Comparison of ENCODE assay signal across 21 cellular contexts in the genomic region with DNA sequence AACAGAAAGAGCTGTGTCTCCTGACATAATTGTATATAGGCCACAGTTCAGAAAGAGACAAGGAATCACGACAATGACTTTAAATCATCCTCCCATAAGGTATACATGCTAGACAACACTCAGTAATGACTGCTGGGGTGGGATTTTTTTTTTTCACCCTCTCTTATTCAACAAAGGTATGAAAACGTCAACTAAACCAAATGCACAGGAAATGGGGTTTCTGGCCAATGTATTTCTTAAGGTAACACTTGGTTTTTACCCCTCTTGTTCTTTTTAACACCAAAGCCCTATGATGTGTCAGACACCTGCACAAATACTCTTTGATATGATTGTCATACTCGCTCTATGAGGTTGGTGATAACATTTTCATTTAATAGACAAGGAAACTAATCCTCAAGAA.
DNase-seq lines count a peak whose midpoint lies in the region; ATAC-seq lines count a peak whose summit lies in the region.
"Had no signal": no experiment of that assay in that cellular context is flagged by ENCODE, and none has a peak within 500 bp of the region (broad histone marks: within the 10 kb centered on the region; RNA-seq: fewer than 3 reads in every experiment).

No MANE protein-coding gene starts in this region.

- DNase-seq in DMS53 (lab: John Stamatoyannopoulos, UW) (peak; percentile 42), DMS53 treated with DMSO at 0.1 percent for 48 hours (lab: John Stamatoyannopoulos, UW; ENCODE audit: unreplicated experiment) (no peak), NCI-H2107 treated with DMSO at 0.1 percent for 48 hours (lab: John Stamatoyannopoulos, UW; ENCODE audit: unreplicated experiment) (no peak), NCI-H2029 (lab: John Stamatoyannopoulos, UW) (no peak)
- peak in 4 of 5 donors; percentile 18 to 62 (median 38) for DNase-seq in CD4-positive, alpha-beta memory T cell
- no peak for DNase-seq in activated naive CD8-positive, alpha-beta T cell treated with anti-CD3 and anti-CD28 coated beads, Interleukin-2, amount 50 U/mL, for 24 hours
- no peak for DNase-seq in stimulated activated CD4-positive, alpha-beta T cell treated with anti-CD3 and anti-CD28 coated beads, Interleukin-2, amount 100 ng/mL, for 48 hours
- DNase-seq: activated CD4-positive, CD25-positive, alpha-beta regulatory T cell treated with anti-CD3 and anti-CD28 coated beads, Interleukin-2, amount 50 U/mL, for 72 hours; activated naive CD4-positive, alpha-beta T cell treated with Interleukin-2 at 50 U/mL for 16 hours; DMS79; foreskin melanocyte; HCEC 1CT; MG63; NCI-H1436; NCI-H526; SK-N-SH; stimulated activated CD4-positive, alpha-beta T cell treated with anti-CD3 and anti-CD28 coated beads, Interleukin-1b, Interleukin-23, amount 100 ng/mL, for 48 hours had no signal

- H3K9me3 Mint-ChIP-seq in CD4-positive, alpha-beta memory T cell: peaks cover 0 to 12% (median 9%) of the 10 kb centered on the region in 8 donors
- H3K9me3 Mint-ChIP-seq in activated naive CD8-positive, alpha-beta T cell treated with anti-CD3 and anti-CD28 coated beads, Interleukin-2, amount 50 U/mL, for 24 hours: no peaks in the 10 kb centered on the region

- CTCF ChIA-PET in CD4-positive, alpha-beta memory T cell (lab: Charles Lee; ENCODE audit: partially characterized antibody): no interaction called here

- peak overlapping the region; percentile 3 for H3K9ac ChIP-seq in mucosa of stomach (ENCODE audit: low read length)
- H3K9ac ChIP-seq: SK-N-SH had no signal

- no peaks in the 10 kb centered on the region for H3K27me3 ChIP-seq in CD4-positive, alpha-beta memory T cell (ENCODE audit: insufficient read depth, low read length)
- H3K27me3 ChIP-seq in mucosa of stomach (ENCODE audit: control insufficient read depth, insufficient read depth, low read length): no peaks in the 10 kb centered on the region
- H3K27me3 ChIP-seq: tibial nerve had no signal

- H3K27me3 Mint-ChIP-seq in CD4-positive, alpha-beta memory T cell: no peaks in the 10 kb centered on the region
- peaks cover 2% of the 10 kb centered on the region for H3K27me3 Mint-ChIP-seq in activated naive CD8-positive, alpha-beta T cell treated with anti-CD3 and anti-CD28 coated beads, Interleukin-2, amount 50 U/mL, for 24 hours

- no peaks in the 10 kb centered on the region for H3K36me3 ChIP-seq in CD4-positive, alpha-beta memory T cell (ENCODE audit: insufficient read depth, low read length)
- H3K36me3 ChIP-seq in mucosa of stomach (ENCODE audit: control insufficient read depth, insufficient read depth, low read length): no peaks in the 10 kb centered on the region
- H3K36me3 ChIP-seq: MG63, tibial nerve had no signal

- H3K4me1 ChIP-seq in CD4-positive, alpha-beta memory T cell (ENCODE audit: insufficient read depth, low read length): peaks cover 13% of the 10 kb centered on the region
- H3K4me1 ChIP-seq in mucosa of stomach (ENCODE audit: control insufficient read depth, insufficient read depth, low read length): no peaks in the 10 kb centered on the region
- H3K4me1 ChIP-seq: tibial nerve had no signal

- H3K4me3 ChIP-seq in CD4-positive, alpha-beta memory T cell (ENCODE audit: low read length in 2 of 2): no peak overlapping the region
- no peak overlapping the region for H3K4me3 ChIP-seq in mucosa of stomach (ENCODE audit: low read length)
- H3K4me3 ChIP-seq: MG63, tibial nerve had no signal

- ATAC-seq in activated naive CD8-positive, alpha-beta T cell treated with anti-CD3 and anti-CD28 coated beads, Interleukin-2, amount 50 U/mL, for 24 hours: peak; percentile 87
- ATAC-seq: stimulated activated memory B cell treated with anti-CD40 and anti-IgM and Interleukin-4, amounts not matched to agents 10 μg/mL and 1 μg/mL and 100 μg/mL, for 72 hours had no signal

- peaks cover 17 to 29% (median 23%) of the 10 kb centered on the region in 4 donors for H3K4me1 Mint-ChIP-seq in CD4-positive, alpha-beta memory T cell
- H3K4me1 Mint-ChIP-seq in activated naive CD8-positive, alpha-beta T cell treated with anti-CD3 and anti-CD28 coated beads, Interleukin-2, amount 50 U/mL, for 24 hours: peaks cover 23% of the 10 kb centered on the region
- H3K4me1 Mint-ChIP-seq: stimulated activated memory B cell treated with anti-CD40 and anti-IgM and Interleukin-4, amounts not matched to agents 10 μg/mL and 1 μg/mL and 100 μg/mL, for 72 hours had no signal

- POLR2A ChIA-PET in CD4-positive, alpha-beta memory T cell (lab: Charles Lee; ENCODE audit: partially characterized antibody): no interaction called here

- intact Hi-C loops in CD4-positive, alpha-beta memory T cell (cut with micrococcal nuclease): no loop called here

- H3K27ac ChIP-seq in CD4-positive, alpha-beta memory T cell (ENCODE audit: low read depth, low read length): no peak overlapping the region
- H3K27ac ChIP-seq: 22Rv1, tibial nerve had no signal

- peak overlapping the region in 4 of 8 donors; percentile 3 to 53 (median 29) for H3K4me3 Mint-ChIP-seq in CD4-positive, alpha-beta memory T cell
- H3K4me3 Mint-ChIP-seq in activated naive CD8-positive, alpha-beta T cell treated with anti-CD3 and anti-CD28 coated beads, Interleukin-2, amount 50 U/mL, for 24 hours: no peak overlapping the region
- H3K4me3 Mint-ChIP-seq: stimulated activated memory B cell treated with anti-CD40 and anti-IgM and Interleukin-4, amounts not matched to agents 10 μg/mL and 1 μg/mL and 100 μg/mL, for 72 hours had no signal

- H3K27ac Mint-ChIP-seq in CD4-positive, alpha-beta memory T cell: peak overlapping the region; percentile 39 to 94 (median 77)
- H3K27ac Mint-ChIP-seq in activated naive CD8-positive, alpha-beta T cell treated with anti-CD3 and anti-CD28 coated beads, Interleukin-2, amount 50 U/mL, for 24 hours: no peak overlapping the region
- H3K27ac Mint-ChIP-seq: stimulated activated memory B cell treated with anti-CD40 and anti-IgM and Interleukin-4, amounts not matched to agents 10 μg/mL and 1 μg/mL and 100 μg/mL, for 72 hours had no signal

- H3K9me3 ChIP-seq in CD4-positive, alpha-beta memory T cell (ENCODE audit: control insufficient read depth in 1 of 2, low read length in 2 of 2): no peaks in the 10 kb centered on the region
- H3K9me3 ChIP-seq in mucosa of stomach (ENCODE audit: control insufficient read depth, low read length): no peaks in the 10 kb centered on the region
- H3K9me3 ChIP-seq: SK-N-SH had no signal

- H3K36me3 Mint-ChIP-seq in CD4-positive, alpha-beta memory T cell: peaks cover 2 to 9% of the 10 kb centered on the region in 2 donors
- no peaks in the 10 kb centered on the region for H3K36me3 Mint-ChIP-seq in activated naive CD8-positive, alpha-beta T cell treated with anti-CD3 and anti-CD28 coated beads, Interleukin-2, amount 50 U/mL, for 24 hours (ENCODE audit: low read depth)

Comparison
In these comparisons a context has a peak if more than half of its experiments do, and no peak if none do; other contexts are left out.
1. DNase-seq: peak in DMS53 (single experiment) and CD4-positive, alpha-beta memory T cell (4 of 5); none in DMS53 treated with DMSO at 0.1 percent for 48 hours (single experiment), activated naive CD8-positive, alpha-beta T cell treated with anti-CD3 and anti-CD28 coated beads, Interleukin-2, amount 50 U/mL, for 24 hours (single experiment), stimulated activated CD4-positive, alpha-beta T cell treated with anti-CD3 and anti-CD28 coated beads, Interleukin-2, amount 100 ng/mL, for 48 hours (0 of 2), NCI-H2107 treated with DMSO at 0.1 percent for 48 hours (single experiment) and NCI-H2029 (single experiment).